In genomic region chr11:125902927-125903752, GRCh38 we compare ENCODE assay signal across 1 cellular context.
A peak's percentile ranks its signal among the peaks of the same experiment; 100 is the strongest.
TF ChIP-seq lines count a peak whose summit lies in the region.

Gene PUS3 (minus strand): TSS chr11:125903206. CDS start chr11:125896284, 6,922 bp downstream.

TF ChIP-seq in GM12878, 131 proteins besides CTCF, POLR2A, EP300 and RAD21 (continued from another document):
- TF ChIP-seq MLLT1 (IDR thresholded peaks at IDR 0.05): no peak
- TF ChIP-seq REST (IDR thresholded peaks at IDR 0.05; ENCODE audit: low read depth, low read length): peak; percentile 84
- TF ChIP-seq STAT1 (conservative IDR thresholded peaks at IDR 0.05): no peak
- TF ChIP-seq POU2F2 (IDR thresholded peaks at IDR 0.05; ENCODE audit: borderline replicate concordance, low read depth, low read length): peak; percentile 37; the same call in 1 of the 3 replicates
- TF ChIP-seq BCLAF1 (IDR thresholded peaks at IDR 0.05): no peak
- TF ChIP-seq YY1 (IDR thresholded peaks at IDR 0.05; ENCODE audit: low read depth, low read length): peak; percentile 72
- TF ChIP-seq SRF (IDR thresholded peaks at IDR 0.05; ENCODE audit: low read depth in 2 of 2, low read length in 2 of 2): no peak
- TF ChIP-seq NR2F1 (conservative IDR thresholded peaks at IDR 0.05): no peak
- peak; percentile 49; the same call in 1 of the 2 replicates for TF ChIP-seq TAF1 (IDR thresholded peaks at IDR 0.05; ENCODE audit: borderline replicate concordance, low read depth, low read length)
- peak; percentile 36; the same call in 1 of the 2 replicates for TF ChIP-seq ATF3 (IDR thresholded peaks at IDR 0.05; ENCODE audit: borderline replicate concordance, extremely low read depth, low read depth, low read length)
- TF ChIP-seq IRF4 (IDR thresholded peaks at IDR 0.05; ENCODE audit: low read depth, low read length): 0 out of 2 replicates have a peak, but pooled peaks have one; percentile 20
- TF ChIP-seq PAX8 (IDR thresholded peaks at IDR 0.05): no peak
- TF ChIP-seq NR2C2 (IDR thresholded peaks at IDR 0.05; ENCODE audit: borderline replicate concordance, control insufficient read depth, insufficient read length, low read depth): no peak
- 0 out of 2 replicates have a peak, but pooled peaks have one; percentile 37 for TF ChIP-seq TARDBP (IDR thresholded peaks at IDR 0.05; ENCODE audit: borderline replicate concordance)
- TF ChIP-seq NKRF (conservative IDR thresholded peaks at IDR 0.05): peak; percentile 83
- TF ChIP-seq CHD2 (IDR thresholded peaks at IDR 0.05; ENCODE audit: borderline replicate concordance, low read depth, low read length): peak; percentile 43; the same call in 1 of the 2 replicates
- TF ChIP-seq SMAD5 (IDR thresholded peaks at IDR 0.05; ENCODE audit: low read depth): peak; percentile 82
- no peak for TF ChIP-seq YBX1 (IDR thresholded peaks at IDR 0.05)
- no peak for TF ChIP-seq TCF7 (IDR thresholded peaks at IDR 0.05; ENCODE audit: borderline replicate concordance)
- no peak for TF ChIP-seq ZBTB4 (CRISPR knock-in tag; IDR thresholded peaks at IDR 0.05)
- no peak for TF ChIP-seq JUNB (IDR thresholded peaks at IDR 0.05)
- TF ChIP-seq PML (IDR thresholded peaks at IDR 0.05; ENCODE audit: low read length): 0 out of 2 replicates have a peak, but pooled peaks have one; percentile 46
- TF ChIP-seq ZNF24 (IDR thresholded peaks at IDR 0.05): no peak
- TF ChIP-seq NRF1 (conservative IDR thresholded peaks at IDR 0.05; ENCODE audit: low read depth, low read length): peak; percentile 68
- peak; percentile 41; the same call in 1 of the 2 replicates for TF ChIP-seq BACH1 (IDR thresholded peaks at IDR 0.05; ENCODE audit: borderline replicate concordance)
- no peak for TF ChIP-seq SP1 (IDR thresholded peaks at IDR 0.05; ENCODE audit: low read depth, low read length)
- 0 out of 2 replicates have a peak, but pooled peaks have one; percentile 20 for TF ChIP-seq ZNF207 (IDR thresholded peaks at IDR 0.05; ENCODE audit: borderline replicate concordance)
- no peak for TF ChIP-seq RBBP5 (conservative IDR thresholded peaks at IDR 0.05)
- peak; percentile 79 for TF ChIP-seq E4F1 (IDR thresholded peaks at IDR 0.05; ENCODE audit: borderline replicate concordance, partially characterized antibody)
- no peak for TF ChIP-seq NFIC (IDR thresholded peaks at IDR 0.05; ENCODE audit: low read depth, low read length)
- peak; percentile 45; the same call in 1 of the 2 replicates for TF ChIP-seq CBFB (IDR thresholded peaks at IDR 0.05; ENCODE audit: low read depth)
- TF ChIP-seq HCFC1 (IDR thresholded peaks at IDR 0.05; ENCODE audit: low read length): peak; percentile 89
- no peak for TF ChIP-seq CEBPB (IDR thresholded peaks at IDR 0.05; ENCODE audit: borderline replicate concordance in 1 of 2, low read depth in 2 of 2, low read length in 2 of 2)
- 0 out of 2 replicates have a peak, but pooled peaks have one; percentile 41 for TF ChIP-seq TCF12 (IDR thresholded peaks at IDR 0.05; ENCODE audit: low read depth, low read length)
- peak; percentile 46; the same call in 1 of the 2 replicates for TF ChIP-seq MAX (IDR thresholded peaks at IDR 0.05; ENCODE audit: low read depth, low read length)
- no peak for TF ChIP-seq EZH2 (IDR thresholded peaks at IDR 0.05; ENCODE audit: borderline replicate concordance, control insufficient read depth, low read depth, low read length)
- TF ChIP-seq PKNOX1 (IDR thresholded peaks at IDR 0.05): peak; percentile 13; the same call in 1 of the 2 replicates
- no peak for TF ChIP-seq ATF2 (IDR thresholded peaks at IDR 0.05; ENCODE audit: low read length)
- peak; percentile 85 for TF ChIP-seq GABPA (IDR thresholded peaks at IDR 0.05; ENCODE audit: low read depth)
